Comparison of ENCODE assay signal across 8 cellular contexts in the genomic region with DNA sequence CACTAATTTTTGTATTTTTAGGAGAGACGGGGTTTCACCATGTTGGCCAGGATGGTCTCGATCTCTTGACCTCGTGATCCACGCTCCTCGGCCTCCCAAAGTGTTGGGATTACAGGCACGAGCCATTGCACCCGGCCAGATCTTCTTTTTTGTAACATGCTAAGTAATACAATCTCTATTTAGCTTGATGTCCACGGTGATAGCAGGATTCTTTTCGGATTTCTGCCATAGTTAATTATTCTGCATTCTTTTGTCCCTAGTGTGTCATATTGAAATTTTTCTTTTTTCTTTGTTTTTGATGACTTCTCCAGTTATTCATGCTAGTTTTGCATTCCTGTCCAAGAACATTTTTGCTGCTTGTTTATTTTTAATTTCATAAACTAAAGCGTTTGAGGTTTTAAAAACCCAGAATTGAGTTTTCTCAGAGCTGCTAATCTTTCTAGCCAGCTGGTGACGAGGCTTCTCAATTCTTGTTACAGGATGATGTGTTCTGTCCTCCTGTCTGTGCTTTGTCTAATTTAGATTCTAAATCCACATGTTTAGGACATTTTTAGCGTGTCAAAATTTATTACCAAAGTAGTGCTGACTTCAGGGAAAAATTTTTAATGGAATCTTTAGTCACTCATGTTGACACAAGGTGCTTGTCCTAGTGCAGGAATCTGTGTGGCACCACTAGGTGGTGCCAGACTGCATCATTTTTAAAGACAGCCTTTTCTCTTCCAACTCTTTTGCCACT. TPM values are rescaled to one million over a fixed set of nuclear protein-coding genes. Genes with fewer than 3 reads are reported as not detected.
A peak's percentile ranks its signal among the peaks of the same experiment; 100 is the strongest.
DNase-seq lines count a peak whose midpoint lies in the region; ATAC-seq and TF ChIP-seq lines count a peak whose summit lies in the region.

No MANE protein-coding gene starts in this region.

- no peaks in the 10 kb centered on the region for H3K27me3 Mint-ChIP-seq in CD4-positive, alpha-beta memory T cell
- H3K27me3 Mint-ChIP-seq in H9 (ENCODE audit: low read depth): no peaks in the 10 kb centered on the region

- no peak overlapping the region for H2AFZ ChIP-seq in H9 (ENCODE audit: low read length)
- no peak overlapping the region for H2AFZ ChIP-seq in OCI-LY7 (ENCODE audit: low read length)

- H3K27ac ChIP-seq in CD4-positive, alpha-beta memory T cell (ENCODE audit: low read depth, low read length): no peak overlapping the region
- H3K27ac ChIP-seq in H9 (ENCODE audit: insufficient read length, low read depth, low read length): no peak overlapping the region
- H3K27ac ChIP-seq in OCI-LY7 (ENCODE audit: low read depth, low read length, poor library complexity, severe bottlenecking): no peak overlapping the region

- H3K56ac ChIP-seq in H9 (ENCODE audit: insufficient read length, low read depth, low read length): no peak overlapping the region

- H3K79me2 ChIP-seq in H9 (ENCODE audit: insufficient read depth, low read length) (peaks cover 3% of the 10 kb centered on the region; the same call in 1 of the 2 replicates), OCI-LY7 (ENCODE audit: insufficient read depth, low read depth, low read length) (peaks cover 4% of the 10 kb centered on the region)

- no peaks in the 10 kb centered on the region for H3K23me2 ChIP-seq in H9 (ENCODE audit: insufficient read length, low read depth, low read length, poor library complexity, severe bottlenecking)

- no peaks in the 10 kb centered on the region for H4K20me1 ChIP-seq in H9 (ENCODE audit: control insufficient read depth, insufficient read depth, insufficient read length)
- peaks cover 4% of the 10 kb centered on the region; the same call in 1 of the 2 replicates for H4K20me1 ChIP-seq in OCI-LY7 (ENCODE audit: insufficient read depth, low read length)

- TF ChIP-seq CTCF in H9 (conservative IDR thresholded peaks at IDR 0.05) (peak; percentile 95), OCI-LY7 (conservative IDR thresholded peaks at IDR 0.05; ENCODE audit: low read length) (peak; percentile 100)

- H2BK120ac ChIP-seq in H9 (ENCODE audit: low read depth, low read length, poor library complexity, severe bottlenecking): no peak overlapping the region

- H2BK20ac ChIP-seq in H9 (ENCODE audit: low read depth, low read length, poor library complexity, severe bottlenecking): no peak overlapping the region

- no peaks in the 10 kb centered on the region for H3K79me1 ChIP-seq in H9 (ENCODE audit: insufficient read depth, low read depth, low read length, poor library complexity, severe bottlenecking)

- no peak overlapping the region for H2BK5ac ChIP-seq in H9 (ENCODE audit: insufficient read length, low read length)

- WGBS in H9 (ENCODE audit: extremely low coverage, insufficient read length, low lambda C conversion rate): no CpG with 5 or more reads among the region's 12 CpGs

- H3K4ac ChIP-seq in H9 (ENCODE audit: low read depth, low read length): no peak overlapping the region

- H3K4me2 ChIP-seq in H9 (ENCODE audit: insufficient read depth, insufficient read length, low read length) (no peak overlapping the region), OCI-LY7 (ENCODE audit: low read length) (no peak overlapping the region)

- H2BK15ac ChIP-seq in H9 (ENCODE audit: low read depth, low read length): no peak overlapping the region

- H3K36me3 Mint-ChIP-seq in CD4-positive, alpha-beta memory T cell: peaks cover 2 to 5% of the 10 kb centered on the region in 2 donors
- H3K36me3 Mint-ChIP-seq in H9 (ENCODE audit: insufficient read depth in 1 of 3, low read depth in 3 of 3): no peaks in the 10 kb centered on the region
- H3K36me3 Mint-ChIP-seq in activated naive CD4-positive, alpha-beta T cell treated with anti-CD3 and anti-CD28 coated beads, Interleukin-2, amount 50 U/mL, for 72 hours: no peaks in the 10 kb centered on the region

- no peaks in the 10 kb centered on the region for H3K9me3 Mint-ChIP-seq in CD4-positive, alpha-beta memory T cell
- H3K9me3 Mint-ChIP-seq in H9: no peaks in the 10 kb centered on the region
- H3K9me3 Mint-ChIP-seq in activated naive CD4-positive, alpha-beta T cell treated with anti-CD3 and anti-CD28 coated beads, Interleukin-2, amount 50 U/mL, for 72 hours: no peaks in the 10 kb centered on the region

- DNase-seq in CD4-positive, alpha-beta memory T cell: peak in 4 of 5 donors; percentile 33 to 48 (median 38)
- no peak for DNase-seq in H9
- peak; percentile 60 for DNase-seq in OCI-LY7 (ENCODE audit: low spot score)
- peak in 1 of 2 donors; percentile 22 for DNase-seq in activated naive CD4-positive, alpha-beta T cell treated with anti-CD3 and anti-CD28 coated beads, Interleukin-2, amount 50 U/mL, for 72 hours (ENCODE audit: low spot score in 2 of 2)
- DNase-seq in left cardiac atrium: peak; percentile 53
- peak; percentile 81 for DNase-seq in renal cortical epithelial cell (ENCODE audit: low read depth)

- ATAC-seq in activated naive CD4-positive, alpha-beta T cell treated with anti-CD3 and anti-CD28 coated beads, Interleukin-2, amount 50 U/mL, for 72 hours: peak in 1 of 2 donors; percentile 50
- ATAC-seq in left cardiac atrium (peak in 1 of 2 donors; percentile 46), HG02678 (IDR thresholded peaks at IDR 0.05; ENCODE audit: unreplicated experiment) (no peak), GM21786 (IDR thresholded peaks at IDR 0.05; ENCODE audit: unreplicated experiment) (no peak)

- H3K18ac ChIP-seq in H9 (ENCODE audit: insufficient read length, low read depth, low read length): no peak overlapping the region

- H2BK12ac ChIP-seq in H9 (ENCODE audit: insufficient read length, low read depth, low read length): no peak overlapping the region

- H3K4me1 Mint-ChIP-seq in CD4-positive, alpha-beta memory T cell: peaks cover 49 to 82% (median 64%) of the 10 kb centered on the region in 4 donors
- H3K4me1 Mint-ChIP-seq in H9: peaks cover 22 to 36% of the 10 kb centered on the region in 2 experiments

- CTCF ChIA-PET in CD4-positive, alpha-beta memory T cell (lab: Charles Lee; ENCODE audit: partially characterized antibody): interaction anchor here (0.7 to 5.1 kb wide), 31 partner anchors 8 to 463 kb away, joined by 3 to 49 read pairs (median 4); a partner anchor contains a TSS
- CTCF ChIA-PET in OCI-LY7 (lab: Charles Lee; ENCODE audit: unreplicated experiment): no interaction called here

- intact Hi-C loops in CD4-positive, alpha-beta memory T cell (cut with micrococcal nuclease): loop anchor here (1.0 to 2.0 kb wide), 3 partner anchors 22 to 380 kb away; a partner anchor contains a TSS
- intact Hi-C loops in OCI-LY7 (cut with micrococcal nuclease; ENCODE audit: unreplicated experiment): no loop called here
- intact Hi-C loops in left cardiac atrium (cut with DNase I): no loop called here

- H3K4me3 ChIP-seq in CD4-positive, alpha-beta memory T cell (ENCODE audit: low read length in 2 of 2): no peak overlapping the region
- H3K4me3 ChIP-seq in OCI-LY7 (ENCODE audit: low read depth, low read length, poor library complexity, severe bottlenecking): no peak overlapping the region

- peaks cover 41% of the 10 kb centered on the region for H3K4me1 ChIP-seq in CD4-positive, alpha-beta memory T cell (ENCODE audit: insufficient read depth, low read length)
- H3K4me1 ChIP-seq in H9 (ENCODE audit: insufficient read depth, low read length): no peaks in the 10 kb centered on the region; the same call in 1 of the 2 replicates
- peaks cover 11% of the 10 kb centered on the region for H3K4me1 ChIP-seq in OCI-LY7 (ENCODE audit: insufficient read depth, low read length, poor library complexity, severe bottlenecking)

- peak overlapping the region in 3 of 8 donors; percentile 6 to 47 (median 6) for H3K4me3 Mint-ChIP-seq in CD4-positive, alpha-beta memory T cell
- H3K4me3 Mint-ChIP-seq in H9: no peak overlapping the region

- BruUV-seq in OCI-LY7 (replicated peaks; lab: Mats Ljungman, UMichigan): no TSS peak

- no peak overlapping the region for H3K14ac ChIP-seq in H9 (ENCODE audit: insufficient read depth, low read length)

- POLR2A ChIA-PET in CD4-positive, alpha-beta memory T cell (lab: Charles Lee; ENCODE audit: partially characterized antibody): interaction anchor here (1.1 kb wide), 1 partner anchor 21 kb away, joined by 4 read pairs; no protein-coding TSS in a partner anchor
- POLR2A ChIA-PET in OCI-LY7 (lab: Charles Lee): interaction anchor here (0.7 kb wide), 1 partner anchor 1587 kb away, joined by 3 read pairs; no protein-coding TSS in a partner anchor

- H4K8ac ChIP-seq in H9 (replicated peaks; ENCODE audit: insufficient read length, low read depth, low read length): no peak overlapping the region

- H3K23ac ChIP-seq in H9 (ENCODE audit: insufficient read length, low read depth, low read length): no peak overlapping the region

- H3K9ac ChIP-seq in H9 (ENCODE audit: extremely low read depth, insufficient read length, low read length): no peak overlapping the region

- no peaks in the 10 kb centered on the region for H3K27me3 ChIP-seq in CD4-positive, alpha-beta memory T cell (ENCODE audit: insufficient read depth, low read length)
- H3K27me3 ChIP-seq in H9 (ENCODE audit: insufficient read depth, low read length): no peaks in the 10 kb centered on the region

- no peaks in the 10 kb centered on the region for H3K9me3 ChIP-seq in CD4-positive, alpha-beta memory T cell (ENCODE audit: control insufficient read depth in 1 of 2, low read length in 2 of 2)
- no peaks in the 10 kb centered on the region for H3K9me3 ChIP-seq in H9 (ENCODE audit: control insufficient read depth, low read depth, low read length)
- H3K9me3 ChIP-seq in OCI-LY7 (ENCODE audit: low read length): no peaks in the 10 kb centered on the region

- no peaks in the 10 kb centered on the region for H3K9me2 ChIP-seq in OCI-LY7 (ENCODE audit: insufficient read depth, low read length)

- H2AK5ac ChIP-seq in H9 (ENCODE audit: insufficient read length, low read length): no peak overlapping the region

- no peaks in the 10 kb centered on the region for H3K36me3 ChIP-seq in CD4-positive, alpha-beta memory T cell (ENCODE audit: insufficient read depth, low read length)
- no peaks in the 10 kb centered on the region for H3K36me3 ChIP-seq in OCI-LY7 (ENCODE audit: insufficient read depth, low read length)

- H3T11ph ChIP-seq in H9 (ENCODE audit: low read length): no peak overlapping the region

- no peak overlapping the region for H4K91ac ChIP-seq in H9 (ENCODE audit: insufficient read length, low read depth, low read length)

- no peak overlapping the region for H4K5ac ChIP-seq in H9 (ENCODE audit: insufficient read length, low read depth, low read length)

- H3K27ac Mint-ChIP-seq in CD4-positive, alpha-beta memory T cell: peak overlapping the region in 6 of 7 donors; percentile 8 to 88 (median 48)
- peak overlapping the region in 1 of 3 experiments; percentile 75; a peak in 2 of 7 replicates for H3K27ac Mint-ChIP-seq in H9
- H3K27ac Mint-ChIP-seq in activated naive CD4-positive, alpha-beta T cell treated with anti-CD3 and anti-CD28 coated beads, Interleukin-2, amount 50 U/mL, for 72 hours: peak overlapping the region; percentile 62 to 82

RNA-seq across cellular contexts. Expression of a gene that starts 21.8 kb away (rescaled TPM):
- 10 to 100 TPM; 28.3 to 31.4 TPM for total RNA-seq in CD4-positive, alpha-beta memory T cell
- polyA plus RNA-seq in CD4-positive, alpha-beta memory T cell: 10 to 100 TPM; 11.7 to 20.0 TPM
- total RNA-seq in H9 (2021) (46.5 and 50.9 TPM in 2 replicates), OCI-LY7 (2022) (31.6 and 34.8 TPM in 2 replicates), left cardiac atrium (10 to 100 TPM; 45.3 to 48.7 TPM), renal cortical epithelial cell (213 and 372 TPM in 2 replicates)
- total RNA-seq in OCI-LY7 (2014; rRNA removed; shearing (Covaris generic)): 20.8 and 22.2 TPM in 2 replicates
- total RNA-seq in activated naive CD4-positive, alpha-beta T cell treated with anti-CD3 and anti-CD28 coated beads, Interleukin-2, amount 50 U/mL, for 72 hours: 10 to 100 TPM; 30.6 to 45.0 TPM

RNA-seq across cellular contexts. Expression of a gene that starts 44.3 kb away (rescaled TPM):
- total RNA-seq in CD4-positive, alpha-beta memory T cell: 10 to 100 TPM; 31.7 to 36.3 TPM
- polyA plus RNA-seq in CD4-positive, alpha-beta memory T cell: 10 to 100 TPM; 48.4 to 56.3 TPM
- 169 and 171 TPM in 2 replicates for total RNA-seq in H9 (2021)
- 49.4 and 51.8 TPM in 2 replicates for total RNA-seq in OCI-LY7 (2014; rRNA removed; shearing (Covaris generic))
- 61.1 and 61.9 TPM in 2 replicates for total RNA-seq in OCI-LY7 (2022)
- 10 to 100 TPM; 64.3 to 74.7 TPM for total RNA-seq in activated naive CD4-positive, alpha-beta T cell treated with anti-CD3 and anti-CD28 coated beads, Interleukin-2, amount 50 U/mL, for 72 hours
- total RNA-seq in left cardiac atrium: 10 to 100 TPM; 18.1 to 19.7 TPM
- total RNA-seq in renal cortical epithelial cell: 77.6 and 109 TPM in 2 replicates
